In genomic region chrX:40107291-40108083, GRCh38 we compare ENCODE assay signal across 8 cellular contexts. TPM values are rescaled to one million over a fixed set of nuclear protein-coding genes. Genes with fewer than 3 reads are reported as not detected.
A peak's percentile ranks its signal among the peaks of the same experiment; 100 is the strongest.
DNase-seq lines count a peak whose midpoint lies in the region; ATAC-seq and TF ChIP-seq lines count a peak whose summit lies in the region.

No MANE protein-coding gene starts in this region.

- TF ChIP-seq EP300 in sigmoid colon (IDR thresholded peaks at IDR 0.05): no peak

- H3K4me3 Mint-ChIP-seq in activated naive CD8-positive, alpha-beta T cell: peak overlapping the region; percentile 81

- H3K27ac ChIP-seq in iPS DF 6.9 (ENCODE audit: low read length) (no peak overlapping the region), sigmoid colon (peak overlapping the region; percentile 90 to 98 (median 94))

- H3K4me3 ChIP-seq in GM06990 (replicated peaks; ENCODE audit: low read depth, low read length): peak overlapping the region; percentile 60
- H3K4me3 ChIP-seq in iPS DF 6.9 (ENCODE audit: low read length): peak overlapping the region; percentile 37; the same call in 1 of the 2 replicates
- peak overlapping the region in 3 of 4 donors; percentile 49 to 71 (median 53) for H3K4me3 ChIP-seq in sigmoid colon

- H3K9me3 Mint-ChIP-seq in activated naive CD8-positive, alpha-beta T cell (ENCODE audit: low read depth): no peaks in the 10 kb centered on the region

- no peaks in the 10 kb centered on the region for H3K27me3 Mint-ChIP-seq in activated naive CD8-positive, alpha-beta T cell

- TF ChIP-seq CTCF in GM06990 (IDR thresholded peaks at IDR 0.05; ENCODE audit: insufficient read depth, low read length, poor library complexity, severe bottlenecking) (no peak), sigmoid colon (IDR thresholded peaks at IDR 0.05) (no peak)

- H3K9me3 ChIP-seq in iPS DF 6.9 (ENCODE audit: control insufficient read depth, insufficient read depth, low read length): no peaks in the 10 kb centered on the region
- no peaks in the 10 kb centered on the region for H3K9me3 ChIP-seq in sigmoid colon

- intact Hi-C loops in sigmoid colon (cut with DNase I): loop anchor here (2.0 to 10.0 kb wide), 3 partner anchors 47 to 373 kb away; no protein-coding TSS in a partner anchor

- no CpG with 5 or more reads among the region's 68 CpGs for WGBS in iPS DF 6.9 (ENCODE audit: insufficient coverage, insufficient read length)
- WGBS in sigmoid colon, 2 donors: 4 to 11% methylated on average over 68 of the region's 68 CpGs

- peaks cover 2% of the 10 kb centered on the region for H3K4me1 ChIP-seq in iPS DF 6.9 (ENCODE audit: control insufficient read depth, insufficient read depth, low read length)
- H3K4me1 ChIP-seq in sigmoid colon: peaks cover 0 to 58% (median 28%) of the 10 kb centered on the region in 4 donors

- ATAC-seq in GM21528 (IDR thresholded peaks at IDR 0.05; ENCODE audit: low FRiP score, unreplicated experiment) (no peak), HG02840 (IDR thresholded peaks at IDR 0.05; ENCODE audit: low FRiP score, unreplicated experiment) (no peak)

- H3K27me3 ChIP-seq in GM06990 (replicated peaks; ENCODE audit: control insufficient read depth, insufficient read depth, low read length) (no peaks in the 10 kb centered on the region), iPS DF 6.9 (ENCODE audit: control insufficient read depth, insufficient read depth, low read length) (peaks cover 17% of the 10 kb centered on the region), sigmoid colon (peaks cover 0 to 21% (median 0%) of the 10 kb centered on the region in 3 donors)

- DNase-seq in GM06990 (ENCODE audit: extremely low read depth, insufficient read length) (no peak), NCI-H1417 (lab: John Stamatoyannopoulos, UW) (peak; percentile 23 to 96 (median 95)), iPS DF 6.9 (ENCODE audit: low read depth, low spot score) (no peak), sigmoid colon (peak; percentile 82), OCI-M2 (lab: John Stamatoyannopoulos, UW; ENCODE audit: unreplicated experiment) (no peak)

- no peaks in the 10 kb centered on the region for H3K36me3 ChIP-seq in GM06990 (ENCODE audit: control insufficient read depth, insufficient read depth, low read length)
- no peaks in the 10 kb centered on the region for H3K36me3 ChIP-seq in iPS DF 6.9 (ENCODE audit: control insufficient read depth, insufficient read depth, low read length)
- no peaks in the 10 kb centered on the region for H3K36me3 ChIP-seq in sigmoid colon

- no peak overlapping the region for H3K27ac Mint-ChIP-seq in activated naive CD8-positive, alpha-beta T cell

- H3K36me3 Mint-ChIP-seq in activated naive CD8-positive, alpha-beta T cell: no peaks in the 10 kb centered on the region

- H3K4me1 Mint-ChIP-seq in activated naive CD8-positive, alpha-beta T cell (ENCODE audit: low read depth): peaks cover 13% of the 10 kb centered on the region

- TF ChIP-seq POLR2A in sigmoid colon (IDR thresholded peaks at IDR 0.05): no peak

RNA-seq across cellular contexts. Expression of gene BCOR, which starts 9.7 kb away (rescaled TPM):
- total RNA-seq in sigmoid colon: 10 to 100 TPM; 15.8 to 31.6 (median 23.0) TPM
- polyA plus RNA-seq in sigmoid colon: 10 to 100 TPM in 1 of 3 donors, 1 to 10 TPM in 2; 3.5 to 11.5 (median 3.6) TPM

Comparison
In these comparisons a context has a peak if more than half of its experiments do, and no peak if none do; other contexts are left out.
1. DNase-seq: peak in NCI-H1417 (3 of 3) and sigmoid colon (single experiment); none in GM06990 (single experiment), iPS DF 6.9 (single experiment) and OCI-M2 (single experiment).
2. Peak in every context shown above with its lines, with median percentiles within 50 percentile points of each other: H3K4me3 ChIP-seq.